9 cellular contexts compared by ENCODE assay signal in the genomic region with DNA sequence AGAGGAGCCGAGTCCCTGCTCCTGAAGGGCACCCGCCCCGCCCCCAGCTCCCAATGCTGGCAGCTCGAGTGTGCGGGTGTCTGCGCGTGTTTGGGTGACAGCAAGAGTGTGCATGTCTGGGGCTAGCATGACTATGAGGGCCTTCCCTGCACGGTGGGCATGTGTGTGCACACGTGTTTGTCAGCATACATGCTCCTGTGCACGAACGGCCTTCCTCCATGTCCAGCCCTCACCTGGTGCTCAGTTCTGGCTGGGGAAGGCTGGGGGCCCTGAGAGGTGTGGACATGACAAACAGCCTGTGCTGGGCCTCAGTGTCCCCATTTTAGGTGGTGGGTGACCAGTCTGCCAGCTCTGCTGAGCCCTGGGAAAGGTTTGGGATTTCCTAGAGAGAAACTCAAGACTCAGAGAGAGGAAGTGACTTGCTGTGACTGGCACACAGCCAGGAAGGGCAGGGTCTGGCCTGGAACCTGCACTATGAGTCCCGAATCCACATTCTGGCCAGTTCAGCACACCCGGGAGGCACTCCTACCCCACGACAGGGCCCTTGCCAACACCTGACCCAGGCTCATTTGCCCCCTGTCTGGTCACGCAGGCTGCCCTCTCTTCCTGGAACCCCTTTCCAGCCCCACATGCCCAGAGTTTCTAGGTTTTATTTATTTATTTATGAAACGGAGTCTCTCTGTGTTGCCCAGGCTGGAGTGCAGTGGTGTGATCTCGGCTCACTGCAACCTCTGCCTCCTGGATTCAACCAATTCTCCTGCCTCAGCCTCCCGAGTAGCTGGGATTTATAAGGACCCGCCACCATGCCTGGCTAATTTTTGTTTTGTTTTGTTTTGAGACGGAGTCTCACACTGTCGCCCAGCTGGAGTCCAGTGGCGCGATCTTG. TPM values are rescaled to one million over a fixed set of nuclear protein-coding genes. Genes with fewer than 3 reads are reported as not detected.
A peak's percentile ranks its signal among the peaks of the same experiment; 100 is the strongest.
DNase-seq lines count a peak whose midpoint lies in the region; ATAC-seq and TF ChIP-seq lines count a peak whose summit lies in the region.
"Had no signal": no experiment of that assay in that cellular context is flagged by ENCODE, and none has a peak within 500 bp of the region (broad histone marks: within the 10 kb centered on the region; RNA-seq: fewer than 3 reads in every experiment).

No MANE protein-coding gene starts in this region.

- ATAC-seq in HG02840 (IDR thresholded peaks at IDR 0.05; ENCODE audit: low FRiP score, unreplicated experiment) (no peak), HG03521 (IDR thresholded peaks at IDR 0.05; ENCODE audit: unreplicated experiment) (no peak)

- no peak for TF ChIP-seq EP300 in transverse colon (IDR thresholded peaks at IDR 0.05; ENCODE audit: low read depth)

- in situ Hi-C loops in ACHN (cut with HindIII; ENCODE audit: low pct_ligation_motif_present, low pct_unique_long_range_greater_than_20kb, low sequenced_read_pairs) (no loop called here), transverse colon (cut with MboI; ENCODE audit: low pct_ligation_motif_present in 1 of 4, low pct_unique_long_range_greater_than_20kb in 1 of 4, low sequenced_read_pairs in 3 of 4) (no loop called here)

- H3K27ac ChIP-seq in fibroblast of lung (ENCODE audit: insufficient read depth, low read length): no peak overlapping the region
- no peak overlapping the region for H3K27ac ChIP-seq in transverse colon

- H4K20me1 ChIP-seq in fibroblast of lung (ENCODE audit: control insufficient read depth, extremely low read depth, insufficient read depth, low read length): no peaks in the 10 kb centered on the region

- no peak overlapping the region for H2AFZ ChIP-seq in fibroblast of lung (ENCODE audit: low read length)

- H3K27me3 ChIP-seq in fibroblast of lung (ENCODE audit: control insufficient read depth, insufficient read depth, low read length): peaks cover 29% of the 10 kb centered on the region
- H3K27me3 ChIP-seq in transverse colon: peaks cover 75% of the 10 kb centered on the region

- no peaks in the 10 kb centered on the region for H3K36me3 ChIP-seq in fibroblast of lung (ENCODE audit: control insufficient read depth, insufficient read depth, low read length)
- no peaks in the 10 kb centered on the region for H3K36me3 ChIP-seq in transverse colon

- H3K4me2 ChIP-seq in fibroblast of lung (ENCODE audit: extremely low read depth, insufficient read depth, low read length): no peak overlapping the region

- no peak for TF ChIP-seq POLR2A in transverse colon (IDR thresholded peaks at IDR 0.05)

- no peak overlapping the region for H3K9ac ChIP-seq in fibroblast of lung (ENCODE audit: insufficient read depth, low read length)

- 66% methylated on average over 23 of the region's 23 CpGs; no CpG with 5 or more reads in 1 of the 2 donors for WGBS in transverse colon (ENCODE audit: low coverage in 1 of 2), 2 donors

- TF ChIP-seq CTCF in fibroblast of lung (conservative IDR thresholded peaks at IDR 0.05 in 1 of 2, IDR thresholded peaks at IDR 0.05 in 1 of 2; ENCODE audit: low read depth in 1 of 2, low read length in 2 of 2): no peak
- no peak for TF ChIP-seq CTCF in transverse colon (IDR thresholded peaks at IDR 0.05)

- no peaks in the 10 kb centered on the region for H3K79me2 ChIP-seq in fibroblast of lung (ENCODE audit: control insufficient read depth, insufficient read depth, low read length)

- H3K4me1 ChIP-seq in fibroblast of lung (ENCODE audit: control insufficient read depth, extremely low read depth, insufficient read depth, low read length) (no peaks in the 10 kb centered on the region), transverse colon (peaks cover 9 to 43% (median 36%) of the 10 kb centered on the region in 4 donors)

- DNase-seq in ACHN: peak; percentile 44
- DNase-seq in GDM1 (lab: John Stamatoyannopoulos, UW): peak; percentile 44
- DNase-seq in OCI-M1 (lab: John Stamatoyannopoulos, UW): peak; percentile 70
- DNase-seq in fibroblast of lung (ENCODE audit: low read depth in 2 of 2): peak; percentile 46 to 58
- peak; percentile 64 for DNase-seq in transverse colon
- DNase-seq in T-helper 1 cell: no peak
- DNase-seq: activated naive CD8-positive, alpha-beta T cell treated with anti-CD3 and anti-CD28 coated beads, Interleukin-2, amount 10 ng/mL, durations not matched to agents 7 days and 5 days had no signal

- H3K4me3 ChIP-seq in fibroblast of lung (replicated peaks in 1 of 4; ENCODE audit: control extremely low read depth in 1 of 4, insufficient read depth in 1 of 4, low read depth in 3 of 4, low read length in 4 of 4): no peak overlapping the region
- H3K4me3 ChIP-seq in transverse colon: no peak overlapping the region

- no peaks in the 10 kb centered on the region for H3K9me3 ChIP-seq in fibroblast of lung (ENCODE audit: control insufficient read depth, insufficient read depth, low read depth, low read length)
- no peaks in the 10 kb centered on the region for H3K9me3 ChIP-seq in transverse colon

- intact Hi-C loops in transverse colon (cut with DNase I; ENCODE audit: low total_unique reads): loop anchor here (5.0 kb wide), 1 partner anchor 36 kb away; no protein-coding TSS in a partner anchor

RNA-seq across cellular contexts. Expression of a gene that starts 3.3 kb away (rescaled TPM):
- not detected in 2 replicates for total RNA-seq in fibroblast of lung
- not detected in 2 replicates for polyA plus RNA-seq in fibroblast of lung
- polyA plus RNA-seq in fibroblast of lung (2012): not detected in 2 replicates
- not detected in 2 replicates for polyA minus RNA-seq in fibroblast of lung (ENCODE audit: low replicate concordance)
- under 1 TPM in 1 of 4 donors, not detected in 3; 0.32 TPM for total RNA-seq in transverse colon
- total RNA-seq: activated naive CD8-positive, alpha-beta T cell treated with anti-CD3 and anti-CD28 coated beads, Interleukin-2, amount 10 ng/mL, durations not matched to agents 7 days and 5 days had no signal

RNA-seq across cellular contexts. Expression of a gene that starts 8.5 kb away (rescaled TPM):
- total RNA-seq in fibroblast of lung (under 0.01 TPM in 2 replicates), transverse colon (10 to 100 TPM in 1 of 4 donors, 1 to 10 TPM in 1, under 1 TPM in 2; 0.20 to 15.3 (median 4.3) TPM)
- 0.03 and 0.15 TPM in 2 replicates for polyA plus RNA-seq in fibroblast of lung
- polyA plus RNA-seq in fibroblast of lung (2012): 0.05 and 0.09 TPM in 2 replicates
- 0.33 TPM in 1 of 2 replicates, not detected in the other for polyA minus RNA-seq in fibroblast of lung (ENCODE audit: low replicate concordance)

RNA-seq across cellular contexts. Expression of a gene that starts 28.8 kb away (rescaled TPM):
- total RNA-seq in fibroblast of lung: 0.77 and 11.6 TPM in 2 replicates
- polyA plus RNA-seq in fibroblast of lung: 5.9 and 23.4 TPM in 2 replicates
- 6.0 and 36.2 TPM in 2 replicates for polyA plus RNA-seq in fibroblast of lung (2012)
- polyA minus RNA-seq in fibroblast of lung (ENCODE audit: low replicate concordance): 10.8 and 51.3 TPM in 2 replicates
- 10 to 100 TPM in 2 of 4 donors, 1 to 10 TPM in 1, not detected in 1; 6.0 to 22.9 (median 11.0) TPM for total RNA-seq in transverse colon

RNA-seq across cellular contexts. Expression of a gene that starts 51.1 kb away (rescaled TPM):
- 0.26 and 0.33 TPM in 2 replicates for total RNA-seq in fibroblast of lung
- 0.05 and 0.24 TPM in 2 replicates for polyA plus RNA-seq in fibroblast of lung
- polyA plus RNA-seq in fibroblast of lung (2012): 0.07 and 0.31 TPM in 2 replicates
- polyA minus RNA-seq in fibroblast of lung (ENCODE audit: low replicate concordance): 0.85 TPM in 1 of 2 replicates, not detected in the other
- total RNA-seq in transverse colon: under 1 TPM in 2 of 4 donors, not detected in 2; 0.48 to 0.68 TPM

Comparison
In these comparisons a context has a peak if more than half of its experiments do, and no peak if none do; other contexts are left out.
1. DNase-seq: peak in ACHN (single experiment), GDM1 (single experiment), OCI-M1 (single experiment), fibroblast of lung (2 of 2) and transverse colon (single experiment); none in T-helper 1 cell (0 of 5).